ENCODE assay signal across 1 cellular context in genomic region chr5:126460459-126460858, GRCh38.
TF ChIP-seq lines count a peak whose summit lies in the region.

No MANE protein-coding gene starts in this region.

TF ChIP-seq in SK-N-SH, 30 proteins besides CTCF, POLR2A, EP300 and RAD21 (continued from another document):
- TF ChIP-seq REST (IDR thresholded peaks at IDR 0.05; ENCODE audit: low read depth, low read length) = 0 out of 2 replicates have a peak, but pooled peaks have one; percentile 20
- TF ChIP-seq RFX5 (IDR thresholded peaks at IDR 0.05; ENCODE audit: low read length) = no peak
